Comparison of ENCODE assay signal across 18 cellular contexts in genomic region chr7:2872296-2872874, GRCh38. TPM values are rescaled to one million over a fixed set of nuclear protein-coding genes. Genes with fewer than 3 reads are reported as not detected.
DNase-seq lines count a peak whose midpoint lies in the region; ATAC-seq and TF ChIP-seq lines count a peak whose summit lies in the region.
"Had no signal": no experiment of that assay in that cellular context is flagged by ENCODE, and none has a peak within 500 bp of the region (broad histone marks: within the 10 kb centered on the region; RNA-seq: fewer than 3 reads in every experiment).

No MANE protein-coding gene starts in this region.

- H3K4me2 ChIP-seq in GM23248 (ENCODE audit: unreplicated experiment) = no peak overlapping the region
- H3K4me2 ChIP-seq: KMS-11 had no signal

- H3F3A ChIP-seq in GM23248 (ENCODE audit: insufficient read depth) = peaks cover 14% of the 10 kb centered on the region

- no peak overlapping the region for H3K4me3 Mint-ChIP-seq in activated naive CD8-positive, alpha-beta T cell treated with anti-CD3 and anti-CD28 coated beads, Interleukin-2, amount 10 ng/mL, durations not matched to agents 7 days and 5 days
- H3K4me3 Mint-ChIP-seq in activated naive CD8-positive, alpha-beta T cell treated with anti-CD3 and anti-CD28 coated beads, Interleukin-2, amount 50 U/mL, for 24 hours = no peak overlapping the region
- no peak overlapping the region for H3K4me3 Mint-ChIP-seq in activated T-helper 17 cell treated with anti-CD3 and anti-CD28 coated beads, Interleukin-2, amount 50 U/mL, for 72 hours

- TF ChIP-seq EP300 in upper lobe of left lung (IDR thresholded peaks at IDR 0.05) = no peak

- 74 to 79% methylated on average over 10 of the region's 10 CpGs for WGBS in GM23248 (ENCODE audit: low coverage in 1 of 2, low lambda C conversion rate in 2 of 2, missing lambda C conversion rate in 2 of 2), 2 experiments
- 89 to 97% methylated on average over 10 of the region's 10 CpGs for WGBS in upper lobe of left lung, 2 donors

- ATAC-seq in activated naive CD8-positive, alpha-beta T cell treated with anti-CD3 and anti-CD28 coated beads, Interleukin-2, amount 10 ng/mL, durations not matched to agents 7 days and 5 days (ENCODE audit: low read depth) = no peak
- no peak for ATAC-seq in activated naive CD8-positive, alpha-beta T cell treated with anti-CD3 and anti-CD28 coated beads, Interleukin-2, amount 50 U/mL, for 24 hours
- ATAC-seq in activated T-helper 17 cell treated with anti-CD3 and anti-CD28 coated beads, Interleukin-2, amount 50 U/mL, for 72 hours (replicated peaks) = no peak
- no peak for ATAC-seq in upper lobe of left lung (ENCODE audit: low FRiP score in 2 of 2)
- ATAC-seq: left ventricle myocardium superior had no signal

- no peaks in the 10 kb centered on the region for H3K9me3 ChIP-seq in GM23248 (ENCODE audit: low read depth)
- no peaks in the 10 kb centered on the region for H3K9me3 ChIP-seq in upper lobe of left lung
- H3K9me3 ChIP-seq: gastrocnemius medialis, ovary had no signal

- no peak overlapping the region for H3K9ac ChIP-seq in GM23248
- H3K9ac ChIP-seq: KMS-11 had no signal

- no peak overlapping the region for H2AFZ ChIP-seq in GM23248

- H3K9me2 ChIP-seq in GM23248 (ENCODE audit: insufficient read depth) = no peaks in the 10 kb centered on the region

- POLR2A ChIA-PET in activated naive CD8-positive, alpha-beta T cell treated with anti-CD3 and anti-CD28 coated beads, Interleukin-2, amount 10 ng/mL, durations not matched to agents 7 days and 5 days (lab: Charles Lee) = no interaction called here

- H3K9me3 Mint-ChIP-seq in activated naive CD8-positive, alpha-beta T cell treated with anti-CD3 and anti-CD28 coated beads, Interleukin-2, amount 10 ng/mL, durations not matched to agents 7 days and 5 days = no peaks in the 10 kb centered on the region
- H3K9me3 Mint-ChIP-seq in activated naive CD8-positive, alpha-beta T cell treated with anti-CD3 and anti-CD28 coated beads, Interleukin-2, amount 50 U/mL, for 24 hours = no peaks in the 10 kb centered on the region
- no peaks in the 10 kb centered on the region for H3K9me3 Mint-ChIP-seq in activated T-helper 17 cell treated with anti-CD3 and anti-CD28 coated beads, Interleukin-2, amount 50 U/mL, for 72 hours

- DNase-seq in activated naive CD8-positive, alpha-beta T cell treated with anti-CD3 and anti-CD28 coated beads, Interleukin-2, amount 10 ng/mL, durations not matched to agents 7 days and 5 days = no peak
- DNase-seq in activated naive CD8-positive, alpha-beta T cell treated with anti-CD3 and anti-CD28 coated beads, Interleukin-2, amount 50 U/mL, for 24 hours = no peak
- peak; percentile 48 to 93 for DNase-seq in NCI-H524 (lab: John Stamatoyannopoulos, UW)
- DNase-seq in GM23248 = no peak
- no peak for DNase-seq in effector CD4-positive, alpha-beta T cell
- DNase-seq in upper lobe of left lung = no peak
- no peak for DNase-seq in NCI-H446 treated with DMSO at 0.1 percent for 48 hours (lab: John Stamatoyannopoulos, UW)
- DNase-seq: activated CD4-positive, alpha-beta T cell treated with anti-CD3 and anti-CD28 coated beads, Interleukin-2, amount 50 U/mL, for 1 hour; erythroblast; gastrocnemius medialis; H7; left ventricle myocardium superior; NCI-H1436; ovary; stimulated activated CD4-positive, alpha-beta T cell treated with anti-CD3 and anti-CD28 coated beads, Interleukin-2, amount 100 ng/mL, for 48 hours; substantia nigra had no signal

- H3K4me3 ChIP-seq in GM23248 (no peak overlapping the region), upper lobe of left lung (no peak overlapping the region)
- H3K4me3 ChIP-seq: gastrocnemius medialis, ovary had no signal

- no peaks in the 10 kb centered on the region for H3K79me2 ChIP-seq in GM23248 (ENCODE audit: insufficient read depth)

- no peak for TF ChIP-seq POLR2A in upper lobe of left lung (IDR thresholded peaks at IDR 0.05)

- H3K27ac ChIP-seq in GM23248 = no peak overlapping the region
- no peak overlapping the region for H3K27ac ChIP-seq in upper lobe of left lung
- H3K27ac ChIP-seq: gastrocnemius medialis, KMS-11 had no signal

- no peaks in the 10 kb centered on the region for H3K36me3 ChIP-seq in GM23248 (ENCODE audit: low read depth)
- no peaks in the 10 kb centered on the region for H3K36me3 ChIP-seq in upper lobe of left lung
- H3K36me3 ChIP-seq: gastrocnemius medialis, ovary had no signal

- no peaks in the 10 kb centered on the region for H3K4me1 ChIP-seq in GM23248 (ENCODE audit: insufficient read depth)
- peaks cover 6 to 10% (median 8%) of the 10 kb centered on the region in 4 donors for H3K4me1 ChIP-seq in upper lobe of left lung
- H3K4me1 ChIP-seq: gastrocnemius medialis had no signal

- no peaks in the 10 kb centered on the region for H3K36me3 Mint-ChIP-seq in activated naive CD8-positive, alpha-beta T cell treated with anti-CD3 and anti-CD28 coated beads, Interleukin-2, amount 10 ng/mL, durations not matched to agents 7 days and 5 days
- no peaks in the 10 kb centered on the region for H3K36me3 Mint-ChIP-seq in activated naive CD8-positive, alpha-beta T cell treated with anti-CD3 and anti-CD28 coated beads, Interleukin-2, amount 50 U/mL, for 24 hours (ENCODE audit: low read depth)
- no peaks in the 10 kb centered on the region for H3K36me3 Mint-ChIP-seq in activated T-helper 17 cell treated with anti-CD3 and anti-CD28 coated beads, Interleukin-2, amount 50 U/mL, for 72 hours (ENCODE audit: low read depth)

- H3K27me3 ChIP-seq in GM23248 (replicated peaks; ENCODE audit: insufficient read depth) (no peaks in the 10 kb centered on the region), upper lobe of left lung (no peaks in the 10 kb centered on the region)
- H3K27me3 ChIP-seq: ovary had no signal

- H3K27me3 Mint-ChIP-seq in activated naive CD8-positive, alpha-beta T cell treated with anti-CD3 and anti-CD28 coated beads, Interleukin-2, amount 10 ng/mL, durations not matched to agents 7 days and 5 days = peaks cover 7% of the 10 kb centered on the region
- no peaks in the 10 kb centered on the region for H3K27me3 Mint-ChIP-seq in activated naive CD8-positive, alpha-beta T cell treated with anti-CD3 and anti-CD28 coated beads, Interleukin-2, amount 50 U/mL, for 24 hours
- H3K27me3 Mint-ChIP-seq in activated T-helper 17 cell treated with anti-CD3 and anti-CD28 coated beads, Interleukin-2, amount 50 U/mL, for 72 hours = no peaks in the 10 kb centered on the region

- peaks cover 33% of the 10 kb centered on the region for H3K4me1 Mint-ChIP-seq in activated naive CD8-positive, alpha-beta T cell treated with anti-CD3 and anti-CD28 coated beads, Interleukin-2, amount 10 ng/mL, durations not matched to agents 7 days and 5 days
- peaks cover 33% of the 10 kb centered on the region for H3K4me1 Mint-ChIP-seq in activated naive CD8-positive, alpha-beta T cell treated with anti-CD3 and anti-CD28 coated beads, Interleukin-2, amount 50 U/mL, for 24 hours
- H3K4me1 Mint-ChIP-seq in activated T-helper 17 cell treated with anti-CD3 and anti-CD28 coated beads, Interleukin-2, amount 50 U/mL, for 72 hours = peaks cover 19% of the 10 kb centered on the region

- in situ Hi-C loops in GM23248 (cut with MboI) = loop anchor here (10.0 to 25.0 kb wide), 2 partner anchors 282 to 1740 kb away; no protein-coding TSS in a partner anchor

- peak overlapping the region; percentile 49 for H3K27ac Mint-ChIP-seq in activated naive CD8-positive, alpha-beta T cell treated with anti-CD3 and anti-CD28 coated beads, Interleukin-2, amount 10 ng/mL, durations not matched to agents 7 days and 5 days
- no peak overlapping the region for H3K27ac Mint-ChIP-seq in activated naive CD8-positive, alpha-beta T cell treated with anti-CD3 and anti-CD28 coated beads, Interleukin-2, amount 50 U/mL, for 24 hours
- H3K27ac Mint-ChIP-seq in activated T-helper 17 cell treated with anti-CD3 and anti-CD28 coated beads, Interleukin-2, amount 50 U/mL, for 72 hours = peak overlapping the region; percentile 31

- TF ChIP-seq CTCF in upper lobe of left lung (IDR thresholded peaks at IDR 0.05) = no peak

- H4K20me1 ChIP-seq in GM23248 (ENCODE audit: insufficient read depth) = no peaks in the 10 kb centered on the region

RNA-seq across cellular contexts. Expression of gene GNA12, which starts 28.3 kb away (rescaled TPM):
- 10 to 100 TPM; 14.5 to 17.4 TPM for total RNA-seq in activated naive CD8-positive, alpha-beta T cell treated with anti-CD3 and anti-CD28 coated beads, Interleukin-2, amount 10 ng/mL, durations not matched to agents 7 days and 5 days
- 10 to 100 TPM; 15.4 to 17.4 TPM for total RNA-seq in activated T-helper 17 cell treated with anti-CD3 and anti-CD28 coated beads, Interleukin-2, amount 50 U/mL, for 72 hours
- 13.8 and 24.3 TPM in 2 replicates for total RNA-seq in GM23248 (2014; rRNA removed; shearing (Covaris generic))
- 11.2 and 11.5 TPM in 2 replicates for polyA plus RNA-seq in GM23248 (2016; fragmentation: Nextera tagmentation; extraction: Ambion mirVana)
- total RNA-seq in upper lobe of left lung = 10 to 100 TPM; 24.0 to 52.3 (median 35.7) TPM

Comparison
In these comparisons a context has a peak if more than half of its experiments do, and no peak if none do; other contexts are left out.
1. DNase-seq: peak in NCI-H524 (2 of 2); none in activated naive CD8-positive, alpha-beta T cell treated with anti-CD3 and anti-CD28 coated beads, Interleukin-2, amount 10 ng/mL, durations not matched to agents 7 days and 5 days (single experiment), activated naive CD8-positive, alpha-beta T cell treated with anti-CD3 and anti-CD28 coated beads, Interleukin-2, amount 50 U/mL, for 24 hours (single experiment), GM23248 (single experiment), effector CD4-positive, alpha-beta T cell (single experiment), upper lobe of left lung (0 of 2) and NCI-H446 treated with DMSO at 0.1 percent for 48 hours (single experiment).